ENCODE assay signal across 9 cellular contexts in the genomic region with DNA sequence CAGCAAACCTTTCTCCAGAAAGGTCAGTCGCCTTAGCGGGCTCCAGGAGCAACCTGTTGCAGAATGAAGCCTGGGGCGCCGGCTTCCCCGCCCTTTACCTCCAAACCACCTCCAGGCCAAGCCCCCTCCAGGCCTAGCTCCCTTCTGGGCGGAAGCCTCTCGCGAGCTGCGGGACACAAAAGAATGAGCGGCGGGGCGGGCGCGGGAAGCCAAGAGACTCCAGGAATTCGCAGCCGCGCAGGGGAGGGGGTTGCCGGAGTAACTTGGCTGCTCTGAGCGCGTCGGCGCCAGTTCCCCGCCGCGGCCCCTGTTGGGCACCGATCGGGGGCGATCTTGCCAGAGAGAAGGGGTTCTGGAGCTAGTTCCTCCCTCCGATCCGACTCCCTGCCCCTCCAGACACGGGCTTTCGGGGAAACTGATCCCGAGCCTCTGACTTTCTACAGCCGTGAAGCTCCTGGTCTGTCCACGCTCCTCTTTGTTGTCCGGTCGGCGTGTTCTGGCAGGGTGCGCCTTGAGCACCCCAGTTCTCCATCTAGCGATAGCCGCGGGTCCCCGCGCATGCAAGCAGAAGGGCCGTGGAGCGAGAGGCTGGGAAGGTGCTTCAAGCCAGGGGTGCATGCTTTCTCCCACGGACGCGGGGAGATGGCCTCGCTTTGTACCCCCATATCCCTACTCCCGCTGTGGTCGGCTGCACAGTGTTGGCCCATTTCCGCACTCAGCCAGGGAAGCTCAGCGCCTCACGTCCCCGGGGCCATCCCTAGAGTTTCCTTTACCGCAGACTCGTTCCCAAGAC. TPM values are rescaled to one million over a fixed set of nuclear protein-coding genes. Genes with fewer than 3 reads are reported as not detected.
DNase-seq lines count a peak whose midpoint lies in the region; FAIRE-seq and TF ChIP-seq lines count a peak whose summit lies in the region.
"Had no signal": no experiment of that assay in that cellular context is flagged by ENCODE, and none has a peak within 500 bp of the region (broad histone marks: within the 10 kb centered on the region; RNA-seq: fewer than 3 reads in every experiment).

No MANE protein-coding gene starts in this region.

- H3K23ac ChIP-seq in H1 (ENCODE audit: insufficient read length): no peak overlapping the region

- peak overlapping the region; percentile 98 for H3K4me2 ChIP-seq in H1 (ENCODE audit: insufficient read depth in 1 of 2, low read depth in 2 of 2, low read length in 2 of 2)

- H3K9ac ChIP-seq in H1 (replicated peaks in 1 of 4; ENCODE audit: extremely low read depth in 1 of 4, low read depth in 3 of 4, low read length in 3 of 4): peak overlapping the region; percentile 73 to 91 (median 83)

- peak overlapping the region; percentile 98 for H4K91ac ChIP-seq in H1 (replicated peaks; ENCODE audit: insufficient read length, low read length)

- H2AFZ ChIP-seq in H1 (ENCODE audit: low read length): peak overlapping the region; percentile 42; the same call in 1 of the 2 replicates

- H3K23me2 ChIP-seq in H1 (ENCODE audit: low read depth, low read length): peaks cover 8% of the 10 kb centered on the region; the same call in 1 of the 2 replicates

- no peak overlapping the region for H3K14ac ChIP-seq in H1 (ENCODE audit: insufficient read length)

- peak overlapping the region; percentile 66; the same call in 1 of the 2 replicates for H2BK5ac ChIP-seq in H1 (ENCODE audit: low read depth, low read length)

- TF ChIP-seq RAD21 in H1 (IDR thresholded peaks at IDR 0.05 in 1 of 2, conservative IDR thresholded peaks at IDR 0.05 in 1 of 2; ENCODE audit: low read depth in 2 of 2, low read length in 2 of 2): peak in 1 of 2 experiments; percentile 14; a peak in 1 of 4 replicates

- POLR2A ChIA-PET in H1 (lab: Charles Lee; ENCODE audit: partially characterized antibody): interaction anchor here (0.5 to 7.6 kb wide), 36 partner anchors 9 to 1427 kb away, joined by 3 to 87 read pairs (median 3); no protein-coding TSS in a partner anchor

- no peaks in the 10 kb centered on the region for H3K36me3 ChIP-seq in SJCRH30
- H3K36me3 ChIP-seq in H1 (ENCODE audit: control insufficient read depth in 2 of 4, insufficient read depth in 4 of 4, low read length in 3 of 4): peaks cover 0 to 5% (median 1%) of the 10 kb centered on the region in 4 experiments; a peak in 3 of 8 replicates
- H3K36me3 ChIP-seq in tibial nerve: no peaks in the 10 kb centered on the region

- peaks cover 11% of the 10 kb centered on the region for H3K79me1 ChIP-seq in H1 (ENCODE audit: low read depth, low read length)

- 1% methylated on average over 54 of the region's 58 CpGs; no CpG with 5 or more reads in 1 of the 2 experiments for WGBS in H1 (ENCODE audit: extremely low coverage in 1 of 2, insufficient coverage in 1 of 2, insufficient read length in 1 of 2, insufficient replicate concordance in 2 of 2, low coverage in 1 of 2, low lambda C conversion rate in 2 of 2, missing lambda C conversion rate in 1 of 2), 2 experiments
- WGBS in tibial nerve, 2 donors: 1 to 2% methylated on average over 31 to 46 of the region's 58 CpGs

- H3K27me3 ChIP-seq in SJCRH30 (no peaks in the 10 kb centered on the region), H1 (replicated peaks in 1 of 4; ENCODE audit: control insufficient read depth in 3 of 4, extremely low read depth in 1 of 4, insufficient read depth in 3 of 4, low read length in 3 of 4) (peaks cover 0 to 10% (median 5%) of the 10 kb centered on the region in 4 experiments; a peak in 5 of 7 replicates), mononuclear cell (ENCODE audit: insufficient read depth, low read length) (peaks cover 61% of the 10 kb centered on the region), tibial nerve (peaks cover 0 to 83% of the 10 kb centered on the region in 2 donors)

- peak; percentile 65 to 92 for TF ChIP-seq POLR2A in H1 (IDR thresholded peaks at IDR 0.05; ENCODE audit: control extremely low read depth in 1 of 2, low read depth in 2 of 2, low read length in 2 of 2)
- no peak for TF ChIP-seq POLR2A in tibial nerve (IDR thresholded peaks at IDR 0.05)

- no peak for FAIRE-seq in H1 (lab: Jason Lieb, UNC)
- FAIRE-seq: colon had no signal

- TF ChIP-seq CTCF in H1 (IDR thresholded peaks at IDR 0.05; ENCODE audit: control extremely low read depth in 1 of 3, insufficient read depth in 1 of 3, low read depth in 1 of 3, low read length in 3 of 3) (no peak), tibial nerve (IDR thresholded peaks at IDR 0.05) (no peak)

- H3K56ac ChIP-seq in H1 (replicated peaks; ENCODE audit: insufficient read length, low read depth, low read length): peak overlapping the region; percentile 83

- 0 out of 2 replicates have a peak overlapping the region, but pooled peaks have one; percentile 48 for H2BK20ac ChIP-seq in H1 (ENCODE audit: low read length)

- peaks cover 0 to 35% of the 10 kb centered on the region in 2 experiments; a peak in 3 of 4 replicates for H3K79me2 ChIP-seq in H1 (ENCODE audit: control insufficient read depth in 1 of 2, insufficient read depth in 2 of 2, low read length in 2 of 2)

- H2BK15ac ChIP-seq in H1 (ENCODE audit: low read length): peak overlapping the region; percentile 99; the same call in 1 of the 2 replicates

- H3K4me3 ChIP-seq in SJCRH30 (peak overlapping the region; percentile 61), H1 (ENCODE audit: extremely low read depth in 1 of 4, insufficient read depth in 2 of 4, low read depth in 3 of 4, low read length in 4 of 4) (peak overlapping the region; percentile 62 to 94 (median 81)), mononuclear cell (ENCODE audit: low read length) (peak overlapping the region; percentile 6), tibial nerve (peak overlapping the region; percentile 14 to 53 (median 40))

- peaks cover 0 to 8% of the 10 kb centered on the region in 2 experiments for H4K20me1 ChIP-seq in H1 (replicated peaks in 1 of 2; ENCODE audit: control insufficient read depth in 1 of 2, insufficient read depth in 2 of 2, low read length in 2 of 2)

- H3K27ac ChIP-seq in SJCRH30: peak overlapping the region; percentile 50
- peak overlapping the region; percentile 48; the same call in 1 of the 2 replicates for H3K27ac ChIP-seq in H1 (ENCODE audit: low read depth, low read length)
- H3K27ac ChIP-seq in tibial nerve: no peak overlapping the region

- no peaks in the 10 kb centered on the region for H3K9me3 ChIP-seq in SJCRH30 (replicated peaks)
- no peaks in the 10 kb centered on the region for H3K9me3 ChIP-seq in H1 (ENCODE audit: insufficient read depth in 2 of 2, low read depth in 1 of 2, low read length in 1 of 2)
- no peaks in the 10 kb centered on the region for H3K9me3 ChIP-seq in mononuclear cell (ENCODE audit: low read depth, low read length)
- H3K9me3 ChIP-seq in tibial nerve: peaks cover 0 to 19% (median 0%) of the 10 kb centered on the region in 4 donors

- DNase-seq in EL (peak; percentile 9), SJCRH30 (peak; percentile 66 to 71), H1 (ENCODE audit: low read depth in 1 of 2, low spot score in 2 of 2) (peak; percentile 70 to 88), tibial nerve (ENCODE audit: low spot score in 2 of 2) (no peak), hepatic stellate cell (ENCODE audit: low spot score) (no peak), NCI-H2171 treated with DMSO at 0.1 percent for 48 hours (lab: John Stamatoyannopoulos, UW) (no peak), GM19238 (ENCODE audit: insufficient read length, low spot score) (no peak)

- H3K4me1 ChIP-seq in SJCRH30 (peaks cover 29% of the 10 kb centered on the region), H1 (replicated peaks in 1 of 4; ENCODE audit: control insufficient read depth in 3 of 4, insufficient read depth in 4 of 4, low read length in 3 of 4) (peaks cover 0 to 9% (median 6%) of the 10 kb centered on the region in 4 experiments; a peak in 3 of 7 replicates), mononuclear cell (ENCODE audit: insufficient read depth, low read length) (peaks cover 24% of the 10 kb centered on the region), tibial nerve (peaks cover 0 to 22% (median 17%) of the 10 kb centered on the region in 4 donors)

- H3K4ac ChIP-seq in H1 (replicated peaks; ENCODE audit: insufficient read length, low read depth, low read length): peak overlapping the region; percentile 100

- peak overlapping the region; percentile 85 for H2BK12ac ChIP-seq in H1 (ENCODE audit: low read depth, low read length)

- TF ChIP-seq EP300 in H1 (IDR thresholded peaks at IDR 0.05; ENCODE audit: borderline replicate concordance in 1 of 2, low read depth in 2 of 2, low read length in 2 of 2) (peak in 1 of 2 experiments; percentile 11; a peak in 1 of 3 replicates), tibial nerve (IDR thresholded peaks at IDR 0.05) (no peak)

- peak overlapping the region; percentile 42 for H4K5ac ChIP-seq in H1 (ENCODE audit: insufficient read length, low read depth, low read length)

- peak overlapping the region; percentile 77 for H2BK120ac ChIP-seq in H1 (replicated peaks; ENCODE audit: low read depth, low read length)

- H4K8ac ChIP-seq in H1 (ENCODE audit: extremely low read depth, insufficient read depth, low read length): peak overlapping the region; percentile 98

- H2AK5ac ChIP-seq in H1 (ENCODE audit: low read depth, low read length): 0 out of 2 replicates have a peak overlapping the region, but pooled peaks have one; percentile 45

- CTCF ChIA-PET in H1 (lab: Charles Lee; ENCODE audit: partially characterized antibody): interaction anchor here (0.9 to 3.6 kb wide), 10 partner anchors 20 to 182 kb away, joined by 3 to 15 read pairs (median 4); no protein-coding TSS in a partner anchor

- peak overlapping the region; percentile 98 for H3K18ac ChIP-seq in H1 (ENCODE audit: extremely low read depth, low read length)

TF ChIP-seq in H1, 55 proteins besides CTCF, POLR2A, EP300 and RAD21 (continues in another document):
- peak in 1 of 2 experiments; percentile 56; a peak in 1 of 4 replicates for TF ChIP-seq HDAC2 (IDR thresholded peaks at IDR 0.05; ENCODE audit: borderline replicate concordance in 1 of 2, low read depth in 2 of 2, low read length in 2 of 2)
- peak; percentile 87 for TF ChIP-seq BRCA1 (IDR thresholded peaks at IDR 0.05; ENCODE audit: low read depth, low read length)
- TF ChIP-seq SUZ12 (IDR thresholded peaks at IDR 0.05; ENCODE audit: low read length): no peak
- TF ChIP-seq HDAC6 (IDR thresholded peaks at IDR 0.05; ENCODE audit: low read depth, low read length): no peak
- TF ChIP-seq RNF2 (IDR thresholded peaks at IDR 0.05; ENCODE audit: borderline replicate concordance, low read depth, low read length, missing control alignments, poor library complexity, severe bottlenecking): no peak

RNA-seq across cellular contexts. Expression of a gene that starts 1.2 kb away (rescaled TPM):
- total RNA-seq in SJCRH30 (2014; rRNA removed; shearing (Covaris generic)): 23.0 and 23.4 TPM in 2 replicates
- 59.7 and 65.4 TPM in 2 replicates for total RNA-seq in H1 (2021; fragmentation: NEBNext Ultra II Directional; extraction: Animal tissue kit (Norgen Biotek cat#: 25700))
- 23.2 and 36.0 TPM in 2 replicates for polyA plus RNA-seq in H1 (2011; rRNA removed)
- polyA plus RNA-seq in H1 (2011; cell fraction: cytosol; rRNA removed): 32.2 TPM
- polyA plus RNA-seq in H1 (2011; cell fraction: nucleus; rRNA removed): 47.8 TPM
- 40.2 to 83.8 TPM (median 52.7 TPM) in 4 replicates for polyA plus RNA-seq in H1 (2012, experiment 1 of 2)
- 4.4 TPM for polyA plus RNA-seq in H1 (2012, experiment 2 of 2)
- 88.1 TPM for polyA plus RNA-seq in H1 (2013, experiment 1 of 2)
- 87.0 TPM for polyA plus RNA-seq in H1 (2013, experiment 2 of 2)
- polyA minus RNA-seq in H1 (2011; rRNA and poly(A)+ RNA removed): 108 and 183 TPM in 2 replicates
- 50.2 TPM for polyA minus RNA-seq in H1 (2011; cell fraction: cytosol; rRNA and poly(A)+ RNA removed)
- 68.7 TPM for polyA minus RNA-seq in H1 (2011; cell fraction: nucleus; rRNA and poly(A)+ RNA removed)
- 0.31 TPM for total RNA-seq in mononuclear cell
- not detected for total RNA-seq in tibial nerve

Comparison
In these comparisons a context has a peak if more than half of its experiments do, and no peak if none do; other contexts are left out.
1. DNase-seq: peak in EL (single experiment), SJCRH30 (2 of 2) and H1 (2 of 2); none in tibial nerve (0 of 2), hepatic stellate cell (single experiment), NCI-H2171 treated with DMSO at 0.1 percent for 48 hours (single experiment) and GM19238 (single experiment).
2. H3K27ac ChIP-seq: peak in SJCRH30 (single experiment) and H1 (single experiment); none in tibial nerve (0 of 4).
3. H3K4me3 ChIP-seq: peak in every context shown above with its lines; median percentile 81 in H1; 61 in SJCRH30; 40 in tibial nerve; 6 in mononuclear cell.
4. POLR2A ChIP-seq: peak in H1 (2 of 2); none in tibial nerve (0 of 2).
5. RNA of a gene that starts 1.2 kb away (total RNA-seq): 59.7 to 65.4 TPM in H1 and 23.0 to 23.4 TPM in SJCRH30; 0.31 TPM in mononuclear cell (single experiment) and not detected in tibial nerve; every median in the first group is over 10 times any median in the second.